Comparison of ENCODE assay signal across 1 cellular context in the genomic region with DNA sequence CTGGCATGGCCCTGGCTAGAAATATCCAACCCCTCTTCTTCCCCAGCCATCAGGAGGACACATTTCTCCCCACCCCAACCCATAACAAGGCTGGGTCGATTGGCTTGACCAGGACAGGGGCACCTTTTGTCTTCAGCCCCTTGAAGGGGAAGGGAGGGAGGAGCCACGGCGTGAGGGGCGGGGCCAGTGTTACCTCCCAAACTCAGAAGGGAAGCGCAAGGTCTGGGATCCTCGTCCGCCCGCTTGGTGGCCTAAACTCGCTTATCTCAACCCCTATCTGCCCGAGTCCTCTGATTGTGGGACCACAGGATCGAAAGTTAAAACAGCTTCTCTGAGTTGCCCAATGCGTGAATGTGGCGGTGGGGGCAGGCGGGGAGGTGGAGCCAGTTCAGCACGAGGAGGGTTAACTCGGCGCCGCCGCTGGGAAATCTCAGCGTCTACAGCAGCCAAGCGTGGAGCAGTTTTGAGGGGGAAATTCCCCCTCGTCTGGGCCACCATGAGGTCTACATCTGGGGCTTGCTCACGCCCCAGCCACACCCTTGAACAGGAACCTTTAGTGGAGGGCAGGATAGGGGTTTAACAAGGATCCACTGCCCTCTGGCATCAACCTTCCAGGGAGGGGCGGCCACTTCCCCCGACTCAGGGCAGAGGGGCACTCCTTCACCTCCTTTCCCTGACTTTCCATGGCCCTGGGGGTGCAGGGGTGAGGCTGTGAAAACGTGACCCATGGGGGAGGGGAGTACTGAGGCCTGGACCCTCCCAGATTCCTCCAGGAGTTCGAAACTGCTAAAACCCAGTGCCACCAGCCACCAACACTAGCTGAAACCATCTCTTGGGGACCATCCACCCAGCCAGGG.
TF ChIP-seq lines count a peak whose summit lies in the region.

No MANE protein-coding gene starts in this region.

TF ChIP-seq in WTC11, 78 proteins besides CTCF, POLR2A, EP300 and RAD21:
- TF ChIP-seq ZNF281 (CRISPR knock-in tag; IDR thresholded peaks at IDR 0.05) = no peak
- TF ChIP-seq ZNF423 (CRISPR knock-in tag; IDR thresholded peaks at IDR 0.05) = no peak
- TF ChIP-seq, protein P1, sequence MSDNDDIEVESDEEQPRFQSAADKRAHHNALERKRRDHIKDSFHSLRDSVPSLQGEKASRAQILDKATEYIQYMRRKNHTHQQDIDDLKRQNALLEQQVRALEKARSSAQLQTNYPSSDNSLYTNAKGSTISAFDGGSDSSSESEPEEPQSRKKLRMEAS (CRISPR knock-in tag; IDR thresholded peaks at IDR 0.05) = peak; percentile 33; the same call in 1 of the 2 replicates
- TF ChIP-seq CREM (CRISPR knock-in tag; IDR thresholded peaks at IDR 0.05) = no peak
- no peak for TF ChIP-seq NFATC4 (CRISPR knock-in tag; IDR thresholded peaks at IDR 0.05)
- TF ChIP-seq, protein P2, sequence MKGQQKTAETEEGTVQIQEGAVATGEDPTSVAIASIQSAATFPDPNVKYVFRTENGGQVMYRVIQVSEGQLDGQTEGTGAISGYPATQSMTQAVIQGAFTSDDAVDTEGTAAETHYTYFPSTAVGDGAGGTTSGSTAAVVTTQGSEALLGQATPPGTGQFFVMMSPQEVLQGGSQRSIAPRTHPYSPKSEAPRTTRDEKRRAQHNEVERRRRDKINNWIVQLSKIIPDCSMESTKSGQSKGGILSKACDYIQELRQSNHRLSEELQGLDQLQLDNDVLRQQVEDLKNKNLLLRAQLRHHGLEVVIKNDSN (CRISPR knock-in tag; IDR thresholded peaks at IDR 0.05) = peak; percentile 14; the same call in 1 of the 2 replicates
- 0 out of 2 replicates have a peak, but pooled peaks have one; percentile 31 for TF ChIP-seq FOXK1 (CRISPR knock-in tag; IDR thresholded peaks at IDR 0.05)
- no peak for TF ChIP-seq TP53 (CRISPR knock-in tag; IDR thresholded peaks at IDR 0.05)
- no peak for TF ChIP-seq FOXP1 (CRISPR knock-in tag; IDR thresholded peaks at IDR 0.05; ENCODE audit: borderline replicate concordance)
- TF ChIP-seq ZNF416 (CRISPR knock-in tag; IDR thresholded peaks at IDR 0.05) = no peak
- peak; percentile 37; the same call in 1 of the 2 replicates for TF ChIP-seq SP1 (CRISPR knock-in tag; conservative IDR thresholded peaks at IDR 0.05)
- TF ChIP-seq, protein P3, sequence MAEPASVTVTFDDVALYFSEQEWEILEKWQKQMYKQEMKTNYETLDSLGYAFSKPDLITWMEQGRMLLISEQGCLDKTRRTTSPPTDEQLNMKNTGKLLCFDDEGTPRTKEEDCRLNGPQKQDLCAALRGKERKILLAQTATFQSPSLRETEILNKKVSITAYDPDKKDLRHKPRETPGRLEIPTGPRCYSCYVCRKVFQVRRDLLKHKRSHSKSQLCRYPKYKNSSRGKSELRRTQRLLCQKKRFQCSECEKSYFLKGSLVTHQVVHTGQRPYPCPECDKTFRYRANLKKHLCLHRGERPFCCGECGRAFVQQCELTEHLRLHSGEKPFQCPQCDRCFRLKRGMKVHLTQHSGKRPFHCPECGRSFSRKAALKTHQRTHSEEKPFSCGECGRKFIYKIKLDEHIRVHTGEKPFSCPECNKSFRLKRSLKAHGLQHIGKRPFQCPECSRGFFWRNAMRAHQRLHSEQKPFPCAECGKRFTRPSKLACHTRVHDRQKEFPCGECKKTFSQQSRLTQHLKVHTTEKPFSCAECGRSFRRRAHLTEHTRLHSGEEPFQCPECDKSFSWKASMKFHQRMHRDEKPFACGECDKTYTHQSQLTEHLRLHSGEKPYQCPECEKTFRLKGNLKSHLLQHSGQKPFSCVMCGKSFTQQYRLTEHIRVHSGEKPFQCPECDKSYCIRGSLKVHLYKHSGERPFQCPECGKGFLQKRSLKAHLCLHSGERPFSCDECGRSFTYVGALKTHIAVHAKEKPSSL (CRISPR knock-in tag; conservative IDR thresholded peaks at IDR 0.05) = no peak
